Comparison of ENCODE assay signal across 8 cellular contexts in genomic region chr6:17986656-17987575, GRCh38. TPM values are rescaled to one million over a fixed set of nuclear protein-coding genes. Genes with fewer than 3 reads are reported as not detected.
DNase-seq lines count a peak whose midpoint lies in the region; ATAC-seq and TF ChIP-seq lines count a peak whose summit lies in the region.

No MANE protein-coding gene starts in this region.

- CTCF ChIA-PET in mammary epithelial cell (lab: Charles Lee; ENCODE audit: low non-redundant PET): interaction anchor here (0.6 kb wide), 1 partner anchor 58 kb away, joined by 3 read pairs; no protein-coding TSS in a partner anchor

- intact Hi-C loops in mammary epithelial cell (cut with micrococcal nuclease) (loop anchor here (1.0 to 5.0 kb wide), 4 partner anchors 60 to 135 kb away; partner anchors contain the start of gene NHLRC1), sigmoid colon (cut with DNase I) (loop anchor here (1.0 to 5.0 kb wide), 4 partner anchors 60 to 168 kb away; partner anchors contain the start of genes KDM1B, NHLRC1 and TPMT)

- H3K4me2 ChIP-seq in OCI-LY1 (ENCODE audit: low read length) (peak overlapping the region; percentile 34; the same call in 1 of the 2 replicates), mammary epithelial cell (ENCODE audit: insufficient read depth, low read depth, low read length) (peak overlapping the region; percentile 95)

- H2AFZ ChIP-seq in OCI-LY1 (ENCODE audit: low read length): no peak overlapping the region
- H2AFZ ChIP-seq in mammary epithelial cell (ENCODE audit: low read depth, low read length): peak overlapping the region; percentile 77

- H3K79me2 ChIP-seq in OCI-LY1 (ENCODE audit: insufficient read depth, low read length) (no peaks in the 10 kb centered on the region), mammary epithelial cell (ENCODE audit: insufficient read depth, low read length) (peaks cover 66% of the 10 kb centered on the region)

- H3K4me3 ChIP-seq in OCI-LY1 (ENCODE audit: low read depth, low read length, poor library complexity, severe bottlenecking) (peak overlapping the region; percentile 37), mammary epithelial cell (replicated peaks in 1 of 3; ENCODE audit: insufficient read depth in 1 of 3, low read depth in 2 of 3, low read length in 3 of 3) (peak overlapping the region; percentile 82 to 96 (median 91)), sigmoid colon (peak overlapping the region; percentile 56 to 89 (median 82))

- WGBS in mammary epithelial cell (ENCODE audit: low coverage, missing lambda C conversion rate): under 1% methylated on average over 23 of the region's 92 CpGs
- 1% methylated on average over 92 of the region's 92 CpGs for WGBS in sigmoid colon, 2 donors

- in situ Hi-C loops in mammary epithelial cell (cut with MboI; ENCODE audit: low sequenced_read_pairs in 2 of 2): loop anchor here (5.0 to 10.0 kb wide), 4 partner anchors 68 to 135 kb away; partner anchors contain the start of gene NHLRC1 (in 1 of the 2)

- peaks cover 8% of the 10 kb centered on the region for H3K4me1 ChIP-seq in OCI-LY1 (ENCODE audit: insufficient read depth, low read length, severe bottlenecking)
- peaks cover 25% of the 10 kb centered on the region for H3K4me1 ChIP-seq in mammary epithelial cell (ENCODE audit: insufficient read depth, low read length)
- H3K4me1 ChIP-seq in sigmoid colon: peaks cover 0 to 42% (median 30%) of the 10 kb centered on the region in 4 donors

- H3K9me3 ChIP-seq in OCI-LY1 (ENCODE audit: low read length) (no peaks in the 10 kb centered on the region), mammary epithelial cell (replicated peaks; ENCODE audit: insufficient read depth, low read length) (no peaks in the 10 kb centered on the region), sigmoid colon (no peaks in the 10 kb centered on the region)

- DNase-seq in Ammon's horn (ENCODE audit: low spot score) (peak; percentile 81), mammary epithelial cell (peak; percentile 48), iPS-NIHi11 (ENCODE audit: low spot score) (peak; percentile 74), sigmoid colon (peak; percentile 86), NCI-H2029 treated with DMSO at 0.1 percent for 48 hours (lab: John Stamatoyannopoulos, UW) (no peak)

- H3K9ac ChIP-seq in OCI-LY1 (ENCODE audit: low read length) (no peak overlapping the region), mammary epithelial cell (ENCODE audit: insufficient read depth, low read length) (peak overlapping the region; percentile 91)

- no peaks in the 10 kb centered on the region for H3F3A ChIP-seq in OCI-LY1 (ENCODE audit: insufficient read depth, low read length)

- TF ChIP-seq POLR2A in sigmoid colon (IDR thresholded peaks at IDR 0.05): peak in 1 of 2 donors; percentile 33

- H3K27ac ChIP-seq in OCI-LY1 (ENCODE audit: low read depth, low read length, poor library complexity, severe bottlenecking): no peak overlapping the region
- peak overlapping the region; percentile 80 for H3K27ac ChIP-seq in mammary epithelial cell (ENCODE audit: insufficient read depth, low read depth, low read length)
- H3K27ac ChIP-seq in sigmoid colon: peak overlapping the region; percentile 88 to 94 (median 93)

- no TSS peak for BruUV-seq in mammary epithelial cell (replicated peaks; lab: Mats Ljungman, UMichigan)

- H3K36me3 ChIP-seq in OCI-LY1 (ENCODE audit: insufficient read depth, low read length) (no peaks in the 10 kb centered on the region), mammary epithelial cell (ENCODE audit: insufficient read depth, low read length) (no peaks in the 10 kb centered on the region), sigmoid colon (peaks cover 0 to 5% (median 0%) of the 10 kb centered on the region in 4 donors)

- H4K20me1 ChIP-seq in OCI-LY1 (ENCODE audit: insufficient read depth, low read length): no peaks in the 10 kb centered on the region
- H4K20me1 ChIP-seq in mammary epithelial cell (ENCODE audit: insufficient read depth, low read length): no peaks in the 10 kb centered on the region

- H3K27me3 ChIP-seq in OCI-LY1 (ENCODE audit: insufficient read depth, low read length): no peaks in the 10 kb centered on the region
- no peaks in the 10 kb centered on the region for H3K27me3 ChIP-seq in mammary epithelial cell (ENCODE audit: insufficient read depth, low read length)
- no peaks in the 10 kb centered on the region for H3K27me3 ChIP-seq in sigmoid colon

- H3K9me2 ChIP-seq in OCI-LY1 (ENCODE audit: low read depth, low read length): no peaks in the 10 kb centered on the region

- TF ChIP-seq CTCF in OCI-LY1 (IDR thresholded peaks at IDR 0.05; ENCODE audit: low read length): no peak
- TF ChIP-seq CTCF in mammary epithelial cell (conservative IDR thresholded peaks at IDR 0.05 in 1 of 2, IDR thresholded peaks at IDR 0.05 in 1 of 2; ENCODE audit: extremely low read depth in 1 of 2, insufficient read depth in 1 of 2, low read depth in 1 of 2, low read length in 2 of 2): no peak
- TF ChIP-seq CTCF in sigmoid colon (IDR thresholded peaks at IDR 0.05): no peak

- no peak for TF ChIP-seq EP300 in sigmoid colon (IDR thresholded peaks at IDR 0.05)

- ATAC-seq in GM18511 (IDR thresholded peaks at IDR 0.05; ENCODE audit: unreplicated experiment) (peak; percentile 34), HG02981 (IDR thresholded peaks at IDR 0.05; ENCODE audit: unreplicated experiment) (peak; percentile 15)

- dilution Hi-C loops in mammary epithelial cell (cut with HindIII; ENCODE audit: low sequenced_read_pairs): no loop called here

RNA-seq across cellular contexts. Expression of gene KIF13A, which starts 0.5 kb away (rescaled TPM):
- total RNA-seq in mammary epithelial cell (10 to 100 TPM; 71.2 to 85.5 TPM), sigmoid colon (10 to 100 TPM; 55.3 to 73.8 (median 62.8) TPM)
- polyA plus RNA-seq in mammary epithelial cell (36.9 TPM), sigmoid colon (10 to 100 TPM; 18.5 to 23.4 (median 20.9) TPM)
- polyA minus RNA-seq in mammary epithelial cell: 69.5 TPM

Comparison
In these comparisons a context has a peak if more than half of its experiments do, and no peak if none do; other contexts are left out.
1. H3K4me3 ChIP-seq: peak in every context shown above with its lines; median percentile 91 in mammary epithelial cell; 82 in sigmoid colon; 37 in OCI-LY1.